16 cellular contexts compared by ENCODE assay signal in genomic region chr3:129435367-129435766, GRCh38. TPM values are rescaled to one million over a fixed set of nuclear protein-coding genes. Genes with fewer than 3 reads are reported as not detected.
DNase-seq lines count a peak whose midpoint lies in the region; ATAC-seq and TF ChIP-seq lines count a peak whose summit lies in the region.
"Had no signal": no experiment of that assay in that cellular context is flagged by ENCODE, and none has a peak within 500 bp of the region (broad histone marks: within the 10 kb centered on the region; RNA-seq: fewer than 3 reads in every experiment).

No MANE protein-coding gene starts in this region.

- 74 to 94% methylated on average over 1 of the region's 1 CpG for WGBS in heart right ventricle, 2 donors

- intact Hi-C loops in heart right ventricle (cut with DNase I): loop anchor here in 1 of 10 donors (5.0 kb wide), 1 partner anchor 38 kb away; no protein-coding TSS in a partner anchor

- H3K4me3 Mint-ChIP-seq in memory B cell: peak overlapping the region; percentile 87

- H3K4me3 ChIP-seq in ACC112 (ENCODE audit: low read depth, low read length) (peak overlapping the region; percentile 12; the same call in 1 of the 2 replicates), GM06990 (replicated peaks; ENCODE audit: low read depth, low read length) (peak overlapping the region; percentile 42), SU-DHL-6 (ENCODE audit: insufficient read depth, low read length, poor library complexity, severe bottlenecking) (no peak overlapping the region), heart right ventricle (no peak overlapping the region)
- H3K4me3 ChIP-seq: SJSA1 had no signal

- no peak overlapping the region for H3K9ac ChIP-seq in SU-DHL-6 (ENCODE audit: low read length)

- H3K9me2 ChIP-seq in SU-DHL-6 (replicated peaks; ENCODE audit: insufficient read depth, low read length): no peaks in the 10 kb centered on the region

- H3K27me3 Mint-ChIP-seq in memory B cell: no peaks in the 10 kb centered on the region

- H3K4me2 ChIP-seq in SU-DHL-6 (ENCODE audit: low read depth, low read length, poor library complexity, severe bottlenecking): peak overlapping the region; percentile 51

- H3K4me1 ChIP-seq in ACC112 (ENCODE audit: control insufficient read depth, insufficient read depth, low read length, unreplicated experiment) (peaks cover 30% of the 10 kb centered on the region), heart right ventricle (peaks cover 2 to 54% (median 30%) of the 10 kb centered on the region in 9 donors)

- peaks cover 45% of the 10 kb centered on the region for H3K36me3 ChIP-seq in ACC112 (ENCODE audit: insufficient read depth, low read length)
- peaks cover 9% of the 10 kb centered on the region for H3K36me3 ChIP-seq in GM06990 (ENCODE audit: control insufficient read depth, insufficient read depth, low read length)
- H3K36me3 ChIP-seq in SU-DHL-6 (ENCODE audit: low read length): peaks cover 51% of the 10 kb centered on the region
- H3K36me3 ChIP-seq in heart right ventricle: peaks cover 0 to 82% (median 36%) of the 10 kb centered on the region in 9 donors

- no peaks in the 10 kb centered on the region for H3K9me3 Mint-ChIP-seq in memory B cell

- no peak overlapping the region for H3K27ac ChIP-seq in ACC112 (ENCODE audit: low read depth, low read length)
- no peak overlapping the region for H3K27ac ChIP-seq in SU-DHL-6 (ENCODE audit: low read depth, low read length)
- H3K27ac ChIP-seq in heart right ventricle: no peak overlapping the region
- H3K27ac ChIP-seq: SJSA1, VCaP had no signal

- peaks cover under 1% of the 10 kb centered on the region; the same call in 1 of the 2 replicates for H3F3A ChIP-seq in SU-DHL-6 (ENCODE audit: insufficient read depth)

- DNase-seq in GM06990 (ENCODE audit: extremely low read depth, insufficient read length) (no peak), memory B cell (ENCODE audit: low spot score in 2 of 2) (no peak), GOT3 (lab: John Stamatoyannopoulos, UW) (no peak), heart right ventricle (no peak)
- DNase-seq: foreskin fibroblast, HCEC 1CT, NCI-H2081, posterior cingulate gyrus had no signal

- H3K27me3 ChIP-seq in ACC112 (ENCODE audit: insufficient read depth, low read length) (no peaks in the 10 kb centered on the region), GM06990 (replicated peaks; ENCODE audit: control insufficient read depth, insufficient read depth, low read length) (no peaks in the 10 kb centered on the region), SU-DHL-6 (ENCODE audit: low read length) (no peaks in the 10 kb centered on the region), heart right ventricle (no peaks in the 10 kb centered on the region)
- H3K27me3 ChIP-seq: SJSA1 had no signal

- H3K36me3 Mint-ChIP-seq in memory B cell: peaks cover 44% of the 10 kb centered on the region

- ATAC-seq in memory B cell (ENCODE audit: low read depth) (no peak), GM21723 (IDR thresholded peaks at IDR 0.05; ENCODE audit: unreplicated experiment) (no peak), HG03378 (IDR thresholded peaks at IDR 0.05; ENCODE audit: unreplicated experiment) (no peak), heart right ventricle (no peak)

- H3K79me2 ChIP-seq in ACC112 (ENCODE audit: control insufficient read depth, insufficient read depth, low read length, unreplicated experiment): peaks cover 42% of the 10 kb centered on the region
- H3K79me2 ChIP-seq in SU-DHL-6 (ENCODE audit: insufficient read depth, low read length): peaks cover 44% of the 10 kb centered on the region

- peak overlapping the region; percentile 87 for H3K27ac Mint-ChIP-seq in memory B cell

- H2AFZ ChIP-seq in ACC112 (ENCODE audit: low read length, unreplicated experiment) (no peak overlapping the region), SU-DHL-6 (ENCODE audit: low read depth, low read length, severe bottlenecking) (no peak overlapping the region)

- H4K20me1 ChIP-seq in SU-DHL-6 (ENCODE audit: low read depth, low read length): no peaks in the 10 kb centered on the region

- no peak for TF ChIP-seq CTCF in GM06990 (IDR thresholded peaks at IDR 0.05; ENCODE audit: insufficient read depth, low read length, poor library complexity, severe bottlenecking)
- TF ChIP-seq CTCF in SU-DHL-6 (IDR thresholded peaks at IDR 0.05; ENCODE audit: insufficient read depth, low read length, poor library complexity, severe bottlenecking): no peak
- TF ChIP-seq CTCF in heart right ventricle (IDR thresholded peaks at IDR 0.05): no peak

- H3K4me1 Mint-ChIP-seq in memory B cell: peaks cover 36% of the 10 kb centered on the region

- H3K9me3 ChIP-seq in SU-DHL-6 (ENCODE audit: insufficient read depth, low read length): no peaks in the 10 kb centered on the region
- H3K9me3 ChIP-seq in heart right ventricle: no peaks in the 10 kb centered on the region
- H3K9me3 ChIP-seq: SJSA1 had no signal

RNA-seq across cellular contexts. Expression of gene MBD4, which starts 4.4 kb away (rescaled TPM):
- 10 to 100 TPM; 16.4 to 31.9 (median 19.2) TPM for total RNA-seq in heart right ventricle
- polyA plus RNA-seq in heart right ventricle: 10 to 100 TPM; 11.1 to 37.8 TPM

RNA-seq across cellular contexts. Expression of gene IFT122, which starts 4.7 kb away (rescaled TPM):
- 10 to 100 TPM; 12.4 to 23.9 (median 16.8) TPM for total RNA-seq in heart right ventricle
- 10 to 100 TPM in 1 of 2 donors, 1 to 10 TPM in 1; 9.7 to 29.1 TPM for polyA plus RNA-seq in heart right ventricle

RNA-seq across cellular contexts. Expression of gene EFCAB12, which starts 6.9 kb away (rescaled TPM):
- total RNA-seq in heart right ventricle: under 1 TPM in 4 of 10 donors, not detected in 6; 0.15 to 0.23 (median 0.16) TPM
- under 1 TPM in 1 of 2 donors, not detected in 1; 0.10 TPM for polyA plus RNA-seq in heart right ventricle
- total RNA-seq: M059J, SJSA1, urinary bladder had no signal

Comparison
In these comparisons a context has a peak if more than half of its experiments do, and no peak if none do; other contexts are left out.
1. H3K4me3 ChIP-seq: peak in ACC112 (single experiment) and GM06990 (single experiment); none in SU-DHL-6 (single experiment) and heart right ventricle (0 of 10).